In genomic region chr11:62599069-62599696, GRCh38 we compare ENCODE assay signal across 1 cellular context.
A peak's percentile ranks its signal among the peaks of the same experiment; 100 is the strongest.
TF ChIP-seq lines count a peak whose summit lies in the region.

No MANE protein-coding gene starts in this region.

TF ChIP-seq in K562, 482 proteins besides CTCF, POLR2A, EP300 and RAD21 (continued from another document and continues in another):
- TF ChIP-seq ARID3B (CRISPR knock-in tag; IDR thresholded peaks at IDR 0.05; ENCODE audit: borderline replicate concordance) = no peak
- TF ChIP-seq ZNF512 (tag; IDR thresholded peaks at IDR 0.05) = peak; percentile 96
- TF ChIP-seq TAF1 (IDR thresholded peaks at IDR 0.05; ENCODE audit: control insufficient read depth, extremely low read depth, insufficient read depth, low read length, severe bottlenecking) = no peak
- TF ChIP-seq E4F1 (CRISPR knock-in tag; IDR thresholded peaks at IDR 0.05; ENCODE audit: borderline replicate concordance) = no peak
- no peak for TF ChIP-seq ZBTB49 (CRISPR knock-in tag; IDR thresholded peaks at IDR 0.05; ENCODE audit: borderline replicate concordance)
- peak; percentile 99 for TF ChIP-seq KLF1 (tag; IDR thresholded peaks at IDR 0.05)
- no peak for TF ChIP-seq ARID1B (IDR thresholded peaks at IDR 0.05)
- TF ChIP-seq GTF2E2 (tag; IDR thresholded peaks at IDR 0.05) = no peak
- TF ChIP-seq GATA2 (CRISPR knock-in tag; IDR thresholded peaks at IDR 0.05) = no peak
- peak; percentile 8; the same call in 1 of the 2 replicates for TF ChIP-seq BCOR (IDR thresholded peaks at IDR 0.05)
- no peak for TF ChIP-seq RBM14 (IDR thresholded peaks at IDR 0.05; ENCODE audit: borderline replicate concordance, insufficient read depth, low read depth, low read length)
- no peak for TF ChIP-seq ZNF444 (CRISPR knock-in tag; IDR thresholded peaks at IDR 0.05)
- no peak for TF ChIP-seq ZNF217 (CRISPR knock-in tag; IDR thresholded peaks at IDR 0.05)
- no peak for TF ChIP-seq RAD51 (IDR thresholded peaks at IDR 0.05; ENCODE audit: borderline replicate concordance, low read depth)
- TF ChIP-seq THRB (CRISPR knock-in tag; conservative IDR thresholded peaks at IDR 0.05) = no peak
- no peak for TF ChIP-seq RUNX1 (IDR thresholded peaks at IDR 0.05; ENCODE audit: low read depth)
- TF ChIP-seq CBX1 (IDR thresholded peaks at IDR 0.05; ENCODE audit: low read depth) = no peak
- TF ChIP-seq ZNF318 (IDR thresholded peaks at IDR 0.05; ENCODE audit: borderline replicate concordance in 1 of 2, low read depth in 1 of 2) = 0 out of 4 replicates have a peak, but pooled peaks of 1 of the 2 experiments have one; percentile 28
- no peak for TF ChIP-seq U2AF1 (optimal IDR thresholded peaks at IDR 0.05; ENCODE audit: low read depth, low read length)
- TF ChIP-seq EWSR1 (IDR thresholded peaks at IDR 0.05; ENCODE audit: borderline replicate concordance, low read depth, partially characterized antibody) = no peak
- TF ChIP-seq UBTF (IDR thresholded peaks at IDR 0.05; ENCODE audit: borderline replicate concordance in 1 of 2, low read depth in 2 of 2, low read length in 2 of 2) = no peak
- no peak for TF ChIP-seq ZNF507 (tag; conservative IDR thresholded peaks at IDR 0.05)
- no peak for TF ChIP-seq TFE3 (CRISPR knock-in tag; IDR thresholded peaks at IDR 0.05)
- peak in 1 of 2 experiments; percentile 76; a peak in 1 of 4 replicates for TF ChIP-seq SRF (CRISPR knock-in tag; IDR thresholded peaks at IDR 0.05)
- peak; percentile 27; the same call in 1 of the 2 replicates for TF ChIP-seq ATF3 (IDR thresholded peaks at IDR 0.05)
- TF ChIP-seq ATF3 (CRISPR knock-in tag; conservative IDR thresholded peaks at IDR 0.05) = no peak
- TF ChIP-seq ZNF280A (IDR thresholded peaks at IDR 0.05; ENCODE audit: low read depth, partially characterized antibody) = no peak
- peak; percentile 56; the same call in 1 of the 2 replicates for TF ChIP-seq POLR2AphosphoS5 (IDR thresholded peaks at IDR 0.05; ENCODE audit: control insufficient read depth, insufficient read depth, low read depth, low read length)
- no peak for TF ChIP-seq POLR2B (IDR thresholded peaks at IDR 0.05; ENCODE audit: low read depth, partially characterized antibody)
